In the genomic region with DNA sequence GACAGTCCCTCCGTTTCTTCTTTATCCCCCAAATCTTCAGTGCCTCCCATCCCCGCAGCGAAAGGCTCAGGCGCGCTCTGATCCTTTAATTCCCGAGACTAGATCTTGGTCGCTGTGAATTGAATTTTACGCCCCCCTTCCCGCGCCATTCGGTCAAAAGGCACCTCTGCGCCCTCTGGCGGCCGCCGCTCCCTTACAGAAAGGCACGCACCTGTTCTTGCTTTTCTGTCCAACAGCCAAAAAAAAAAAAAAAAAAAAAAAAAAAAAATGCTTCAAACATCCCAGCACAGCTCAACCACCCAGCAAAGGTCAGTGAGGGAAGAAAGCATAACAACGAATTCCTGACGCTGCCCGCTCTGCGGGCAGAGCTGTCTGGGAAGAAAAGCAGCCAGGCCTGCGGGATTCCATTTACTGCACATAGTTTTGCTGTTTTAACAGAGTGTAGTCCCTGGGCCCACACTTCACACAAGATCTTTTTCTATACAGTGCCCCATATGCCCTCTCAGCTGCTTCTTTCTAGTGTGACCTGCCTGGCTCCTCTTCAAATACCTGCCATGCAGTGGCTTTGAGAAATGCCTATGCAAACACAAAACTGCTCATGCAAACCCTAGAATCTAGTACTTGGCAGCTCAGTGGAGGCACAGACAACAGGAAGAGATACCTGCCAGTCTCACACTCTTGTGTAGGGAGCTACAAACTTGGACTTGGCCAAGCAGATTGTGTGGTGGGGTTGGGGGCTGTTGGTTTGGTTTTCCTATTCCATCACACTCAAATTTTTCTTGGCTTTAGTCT, we compare ENCODE assay signal across 7 cellular contexts. TPM values are rescaled to one million over a fixed set of nuclear protein-coding genes. Genes with fewer than 3 reads are reported as not detected.
A peak's percentile ranks its signal among the peaks of the same experiment; 100 is the strongest.
DNase-seq lines count a peak whose midpoint lies in the region; TF ChIP-seq lines count a peak whose summit lies in the region.

No MANE protein-coding gene starts in this region.

- H3K36me3 Mint-ChIP-seq in nephron progenitor cell (ENCODE audit: low read depth): peaks cover 21% of the 10 kb centered on the region

- H3K27me3 ChIP-seq in stomach smooth muscle (ENCODE audit: control insufficient read depth in 1 of 2, insufficient read depth in 2 of 2, low read length in 2 of 2): peaks cover 33 to 47% of the 10 kb centered on the region in 2 donors

- H3K4me3 ChIP-seq in fibroblast of the aortic adventitia (ENCODE audit: low read depth, low read length): peak overlapping the region; percentile 52
- peak overlapping the region; percentile 49 to 77 for H3K4me3 ChIP-seq in stomach smooth muscle (ENCODE audit: low read length in 2 of 2)

- TF ChIP-seq CTCF in GM13976 (IDR thresholded peaks at IDR 0.05; ENCODE audit: borderline replicate concordance, control extremely low read depth, extremely low read depth, insufficient read depth, missing control alignments) (peak; percentile 88), fibroblast of the aortic adventitia (IDR thresholded peaks at IDR 0.05; ENCODE audit: insufficient read depth, low read length) (peak; percentile 83), nephron progenitor cell (IDR thresholded peaks at IDR 0.05) (peak; percentile 74)

- no peaks in the 10 kb centered on the region for H3K9me3 Mint-ChIP-seq in nephron progenitor cell

- H3K9me3 ChIP-seq in stomach smooth muscle (ENCODE audit: control insufficient read depth in 2 of 2, low read length in 2 of 2): no peaks in the 10 kb centered on the region

- H3K9ac ChIP-seq in stomach smooth muscle (ENCODE audit: low read length in 2 of 2): no peak overlapping the region

- H3K27ac Mint-ChIP-seq in nephron progenitor cell: no peak overlapping the region

- peaks cover 37% of the 10 kb centered on the region for H3K4me1 ChIP-seq in stomach smooth muscle (ENCODE audit: control insufficient read depth, insufficient read depth, low read length)

- peaks cover 49% of the 10 kb centered on the region for H3K27me3 Mint-ChIP-seq in nephron progenitor cell (ENCODE audit: low read depth, poor library complexity)

- H3K4me1 Mint-ChIP-seq in nephron progenitor cell: peaks cover 46% of the 10 kb centered on the region

- H3K27ac ChIP-seq in stomach smooth muscle (ENCODE audit: low read length): no peak overlapping the region

- in situ Hi-C loops in GM13976 (cut with MboI; ENCODE audit: low sequenced_read_pairs, unreplicated experiment): loop anchor here (10.0 kb wide), 1 partner anchor 89 kb away; the partner anchor contains the start of genes SIAE and SPA17
- in situ Hi-C loops in KBM-7 (cut with MboI; ENCODE audit: low pct_unique_long_range_greater_than_20kb, low sequenced_read_pairs): no loop called here

- H3K4me3 Mint-ChIP-seq in nephron progenitor cell: peak overlapping the region; percentile 83

- peaks cover 10 to 12% of the 10 kb centered on the region in 2 donors for H3K36me3 ChIP-seq in stomach smooth muscle (ENCODE audit: control insufficient read depth in 2 of 2, insufficient read depth in 2 of 2, low read length in 2 of 2)

- peak; percentile 71 for DNase-seq in GM13976 (ENCODE audit: low spot score)
- peak; percentile 87 for DNase-seq in KBM-7
- DNase-seq in RPMI7951 (ENCODE audit: low read depth): peak; percentile 55
- DNase-seq in activated T-helper 1 cell treated with anti-CD3 and anti-CD28 coated beads, Interleukin-2, amount 50 U/mL, for 16 hours (ENCODE audit: low read depth in 1 of 2, low spot score in 1 of 2): peak; percentile 72 to 80
- peak; percentile 64 for DNase-seq in fibroblast of the aortic adventitia (ENCODE audit: low read depth)
- DNase-seq in nephron progenitor cell: peak; percentile 94

RNA-seq across cellular contexts. Expression of gene ESAM, which starts 1.3 kb away (rescaled TPM):
- not detected in 2 replicates for total RNA-seq in RPMI7951 (2014; rRNA removed; shearing (Covaris generic))
- total RNA-seq in fibroblast of the aortic adventitia (ENCODE audit: low replicate concordance): 0.36 and 1.5 TPM in 2 replicates

RNA-seq across cellular contexts. Expression of gene VSIG2, which starts 11.3 kb away (rescaled TPM):
- not detected in 2 replicates for total RNA-seq in RPMI7951 (2014; rRNA removed; shearing (Covaris generic))
- total RNA-seq in fibroblast of the aortic adventitia (ENCODE audit: low replicate concordance): not detected in 2 replicates

RNA-seq across cellular contexts. Expression of gene NRGN, which starts 23.6 kb away (rescaled TPM):
- total RNA-seq in RPMI7951 (2014; rRNA removed; shearing (Covaris generic)): 1.9 and 3.2 TPM in 2 replicates
- 0.27 and 0.33 TPM in 2 replicates for total RNA-seq in fibroblast of the aortic adventitia (ENCODE audit: low replicate concordance)

RNA-seq across cellular contexts. Expression of gene MSANTD2, which starts 36.9 kb away (rescaled TPM):
- total RNA-seq in RPMI7951 (2014; rRNA removed; shearing (Covaris generic)): 9.3 and 15.0 TPM in 2 replicates
- 10.8 and 15.0 TPM in 2 replicates for total RNA-seq in fibroblast of the aortic adventitia (ENCODE audit: low replicate concordance)
